12 cellular contexts compared by ENCODE assay signal in genomic region chr9:83266618-83267543, GRCh38.
A peak's percentile ranks its signal among the peaks of the same experiment; 100 is the strongest.
DNase-seq lines count a peak whose midpoint lies in the region; ATAC-seq, FAIRE-seq and TF ChIP-seq lines count a peak whose summit lies in the region.
"Had no signal": no experiment of that assay in that cellular context is flagged by ENCODE, and none has a peak within 500 bp of the region (broad histone marks: within the 10 kb centered on the region; RNA-seq: fewer than 3 reads in every experiment).

No MANE protein-coding gene starts in this region.

- no peak overlapping the region for H3K9ac ChIP-seq in colonic mucosa (ENCODE audit: low read depth in 2 of 2, low read length in 2 of 2)
- H3K9ac ChIP-seq: BLaER1 treated with 17β-estradiol and CSF1 and Interleukin-3, amounts not matched to agents 10 nM and 100 nM had no signal

- FAIRE-seq in pancreas (lab: Jason Lieb, UNC), result no peak

- H3K9me2 ChIP-seq in OCI-LY7 (ENCODE audit: insufficient read depth, low read length), result no peaks in the 10 kb centered on the region

- TF ChIP-seq CTCF in cardiac muscle cell (IDR thresholded peaks at IDR 0.05; ENCODE audit: low read depth, low read length), result no peak
- no peak for TF ChIP-seq CTCF in pancreas (IDR thresholded peaks at IDR 0.05)
- TF ChIP-seq CTCF in colonic mucosa (IDR thresholded peaks at IDR 0.05), result no peak
- no peak for TF ChIP-seq CTCF in OCI-LY7 (conservative IDR thresholded peaks at IDR 0.05; ENCODE audit: low read length)

- no peaks in the 10 kb centered on the region for H3K36me3 ChIP-seq in cardiac muscle cell
- no peaks in the 10 kb centered on the region for H3K36me3 ChIP-seq in pancreas
- no peaks in the 10 kb centered on the region for H3K36me3 ChIP-seq in colonic mucosa
- no peaks in the 10 kb centered on the region for H3K36me3 ChIP-seq in OCI-LY7 (ENCODE audit: insufficient read depth, low read length)
- H3K36me3 ChIP-seq: BLaER1 treated with 17β-estradiol and CSF1 and Interleukin-3, amounts not matched to agents 10 nM and 100 nM had no signal

- H3K4me3 ChIP-seq in cardiac muscle cell (peak overlapping the region; percentile 53), pancreas (no peak overlapping the region), colonic mucosa (no peak overlapping the region), OCI-LY7 (ENCODE audit: low read depth, low read length, poor library complexity, severe bottlenecking) (no peak overlapping the region)
- H3K4me3 ChIP-seq: BLaER1 treated with 17β-estradiol and CSF1 and Interleukin-3, amounts not matched to agents 10 nM and 100 nM had no signal

- peak overlapping the region; percentile 93 for H3K27ac ChIP-seq in cardiac muscle cell
- peak overlapping the region in 1 of 4 donors; percentile 22 for H3K27ac ChIP-seq in pancreas
- no peak overlapping the region for H3K27ac ChIP-seq in colonic mucosa
- H3K27ac ChIP-seq in OCI-LY7 (ENCODE audit: low read depth, low read length, poor library complexity, severe bottlenecking), result no peak overlapping the region
- H3K27ac ChIP-seq: BLaER1 treated with 17β-estradiol and CSF1 and Interleukin-3, amounts not matched to agents 10 nM and 100 nM; HL-60 had no signal

- H4K20me1 ChIP-seq in OCI-LY7 (ENCODE audit: insufficient read depth, low read length), result no peaks in the 10 kb centered on the region
- H4K20me1 ChIP-seq: BLaER1 treated with 17β-estradiol and CSF1 and Interleukin-3, amounts not matched to agents 10 nM and 100 nM had no signal

- DNase-seq in EH (ENCODE audit: low read depth), result peak; percentile 60
- DNase-seq in UCSD-AML1 (lab: John Stamatoyannopoulos, UW; ENCODE audit: unreplicated experiment), result peak; percentile 68
- peak; percentile 37 to 88 for DNase-seq in cardiac muscle cell (ENCODE audit: low read depth in 1 of 2, low spot score in 1 of 2)
- peak in 4 of 6 donors; percentile 26 to 46 (median 40) for DNase-seq in pancreas
- no peak for DNase-seq in colonic mucosa
- no peak for DNase-seq in OCI-LY7 (ENCODE audit: low spot score)
- DNase-seq in epidermal melanocyte (ENCODE audit: insufficient read length, low spot score), result no peak
- DNase-seq: NCI-H2029 treated with DMSO at 0.1 percent for 48 hours; stimulated activated CD4-positive, alpha-beta T cell treated with anti-CD3 and anti-CD28 coated beads, Interleukin-15, amount 100 ng/mL, for 24 hours had no signal

- H3K4me2 ChIP-seq in OCI-LY7 (ENCODE audit: low read length), result no peak overlapping the region

- CTCF ChIA-PET in OCI-LY7 (lab: Charles Lee; ENCODE audit: unreplicated experiment), result no interaction called here

- POLR2A ChIA-PET in OCI-LY7 (lab: Charles Lee), result no interaction called here

- BruUV-seq in OCI-LY7 (replicated peaks; lab: Mats Ljungman, UMichigan), result no TSS peak

- ATAC-seq in pancreas, result peak; percentile 77 to 97 (median 90)
- no peak for ATAC-seq in GM21447 (IDR thresholded peaks at IDR 0.05; ENCODE audit: unreplicated experiment)

- intact Hi-C loops in pancreas (cut with DNase I), result no loop called here
- intact Hi-C loops in colonic mucosa (cut with DNase I), result no loop called here
- intact Hi-C loops in OCI-LY7 (cut with micrococcal nuclease; ENCODE audit: unreplicated experiment), result no loop called here

- H3K79me2 ChIP-seq in OCI-LY7 (ENCODE audit: insufficient read depth, low read depth, low read length), result no peaks in the 10 kb centered on the region

- H3K9me3 ChIP-seq in cardiac muscle cell (ENCODE audit: low read depth), result no peaks in the 10 kb centered on the region
- no peaks in the 10 kb centered on the region for H3K9me3 ChIP-seq in pancreas
- no peaks in the 10 kb centered on the region for H3K9me3 ChIP-seq in colonic mucosa
- H3K9me3 ChIP-seq in OCI-LY7 (ENCODE audit: low read length), result no peaks in the 10 kb centered on the region

- 40 to 43% methylated on average over 12 of the region's 12 CpGs for WGBS in pancreas, 2 donors

- H3K27me3 ChIP-seq in cardiac muscle cell (no peaks in the 10 kb centered on the region), pancreas (no peaks in the 10 kb centered on the region), colonic mucosa (no peaks in the 10 kb centered on the region)
- H3K27me3 ChIP-seq: BLaER1 treated with 17β-estradiol and CSF1 and Interleukin-3, amounts not matched to agents 10 nM and 100 nM had no signal

- H2AFZ ChIP-seq in OCI-LY7 (ENCODE audit: low read length), result no peak overlapping the region

- peaks cover 75% of the 10 kb centered on the region for H3K4me1 ChIP-seq in cardiac muscle cell (ENCODE audit: low read depth)
- peaks cover 0 to 10% (median 0%) of the 10 kb centered on the region in 3 donors for H3K4me1 ChIP-seq in pancreas
- H3K4me1 ChIP-seq in colonic mucosa, result no peaks in the 10 kb centered on the region
- no peaks in the 10 kb centered on the region for H3K4me1 ChIP-seq in OCI-LY7 (ENCODE audit: insufficient read depth, low read length, poor library complexity, severe bottlenecking)
- H3K4me1 ChIP-seq: BLaER1 treated with 17β-estradiol and CSF1 and Interleukin-3, amounts not matched to agents 10 nM and 100 nM had no signal

Comparison
In these comparisons a context has a peak if more than half of its experiments do, and no peak if none do; other contexts are left out.
1. DNase-seq: peak in EH (single experiment), UCSD-AML1 (single experiment), cardiac muscle cell (2 of 2) and pancreas (4 of 6); none in colonic mucosa (single experiment), OCI-LY7 (single experiment) and epidermal melanocyte (single experiment).